In the genomic region with DNA sequence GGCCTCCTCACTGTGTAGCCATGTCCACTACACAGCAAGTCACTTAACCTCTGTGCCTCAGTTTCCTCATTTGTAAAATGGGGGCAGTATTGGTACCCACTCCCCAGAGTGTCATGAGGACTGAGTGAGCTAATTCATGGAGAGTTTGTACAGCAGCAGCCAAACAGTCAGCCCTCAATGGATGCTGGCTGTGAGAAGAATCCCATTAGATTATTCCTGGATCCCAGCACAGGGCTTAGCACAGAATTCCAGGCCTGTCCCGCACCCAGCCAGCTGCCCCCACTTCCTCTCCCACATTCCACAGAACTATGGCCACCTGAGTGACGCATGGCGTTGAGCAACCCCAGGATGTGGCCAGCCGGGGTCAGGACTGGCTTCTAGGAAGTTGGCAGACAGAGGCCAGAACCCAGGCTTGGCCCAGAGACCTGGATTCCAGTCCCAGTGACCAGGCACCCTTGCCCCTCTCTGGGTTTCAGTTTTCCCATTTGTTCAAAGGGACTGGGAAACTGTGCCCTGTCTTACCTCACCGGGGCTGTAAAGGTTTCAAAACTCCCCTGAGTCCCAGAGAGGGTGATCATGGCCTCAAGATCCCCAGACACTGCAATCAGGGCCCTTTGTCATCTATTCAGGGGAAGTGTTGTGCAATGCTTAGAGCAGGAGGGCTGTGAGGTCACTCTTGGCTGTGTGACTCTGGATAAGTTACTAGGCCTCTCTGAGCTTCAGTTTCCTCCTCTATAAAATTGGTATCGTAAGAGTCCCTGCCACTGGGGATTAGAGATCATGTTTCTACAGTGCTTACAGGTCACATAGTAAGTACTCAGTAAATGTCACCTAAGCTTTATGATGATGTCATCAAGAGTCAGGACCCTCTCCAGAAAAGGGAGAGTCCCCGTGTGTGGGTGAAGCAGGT, we compare ENCODE assay signal across 1 cellular context.
A peak's percentile ranks its signal among the peaks of the same experiment; 100 is the strongest.
TF ChIP-seq lines count a peak whose summit lies in the region.

No MANE protein-coding gene starts in this region.

TF ChIP-seq in IMR-90, 13 proteins besides CTCF, POLR2A, EP300 and RAD21 (continued from another document):
- no peak for TF ChIP-seq USF2 (IDR thresholded peaks at IDR 0.05; ENCODE audit: low read depth, low read length)
- TF ChIP-seq FOS (IDR thresholded peaks at IDR 0.05; ENCODE audit: low read depth, low read length) = peak; percentile 66
